Comparison of ENCODE assay signal across 2 cellular contexts in genomic region chr1:112544011-112544688, GRCh38.
TF ChIP-seq lines count a peak whose summit lies in the region.

No MANE protein-coding gene starts in this region.

TF ChIP-seq in A549, 52 proteins besides CTCF, POLR2A, EP300 and RAD21 (continued from another document):
- no peak for TF ChIP-seq HDAC2 (IDR thresholded peaks at IDR 0.05)
- TF ChIP-seq ATOH8 (CRISPR knock-in tag; IDR thresholded peaks at IDR 0.05; ENCODE audit: low read depth): no peak
- TF ChIP-seq POLR2AphosphoS2 (conservative IDR thresholded peaks at IDR 0.05; ENCODE audit: low read length): no peak
- TF ChIP-seq ZFP36 (IDR thresholded peaks at IDR 0.05; ENCODE audit: borderline replicate concordance, partially characterized antibody): no peak
- TF ChIP-seq SREBF2 (IDR thresholded peaks at IDR 0.05): no peak
- no peak for TF ChIP-seq SMC3 (IDR thresholded peaks at IDR 0.05)
- no peak for TF ChIP-seq HOXA7 (CRISPR knock-in tag; IDR thresholded peaks at IDR 0.05)
- no peak for TF ChIP-seq NFE2L2 (conservative IDR thresholded peaks at IDR 0.05; ENCODE audit: low read length)
- TF ChIP-seq RFX5 (IDR thresholded peaks at IDR 0.05): no peak
- TF ChIP-seq CEBPB (IDR thresholded peaks at IDR 0.05): peak in 1 of 2 experiments; percentile 61; a peak in 2 of 4 replicates
- no peak for TF ChIP-seq CBX2 (IDR thresholded peaks at IDR 0.05; ENCODE audit: borderline replicate concordance, low read depth)
- TF ChIP-seq FOSL2 (IDR thresholded peaks at IDR 0.05): peak; percentile 70
- peak; percentile 86 for TF ChIP-seq FOSL2 (CRISPR knock-in tag; IDR thresholded peaks at IDR 0.05)
- no peak for TF ChIP-seq HOXB5 (CRISPR knock-in tag; IDR thresholded peaks at IDR 0.05)
- TF ChIP-seq RCOR1 (IDR thresholded peaks at IDR 0.05; ENCODE audit: low read depth, low read length): no peak
- TF ChIP-seq CHD4 (IDR thresholded peaks at IDR 0.05; ENCODE audit: borderline replicate concordance): no peak
- TF ChIP-seq PHF8 (IDR thresholded peaks at IDR 0.05; ENCODE audit: borderline replicate concordance, low read depth): no peak
- no peak for TF ChIP-seq MAZ (IDR thresholded peaks at IDR 0.05; ENCODE audit: borderline replicate concordance, low read depth, low read length)
- TF ChIP-seq KDM1A (IDR thresholded peaks at IDR 0.05; ENCODE audit: low read depth): no peak
- TF ChIP-seq, protein P1, sequence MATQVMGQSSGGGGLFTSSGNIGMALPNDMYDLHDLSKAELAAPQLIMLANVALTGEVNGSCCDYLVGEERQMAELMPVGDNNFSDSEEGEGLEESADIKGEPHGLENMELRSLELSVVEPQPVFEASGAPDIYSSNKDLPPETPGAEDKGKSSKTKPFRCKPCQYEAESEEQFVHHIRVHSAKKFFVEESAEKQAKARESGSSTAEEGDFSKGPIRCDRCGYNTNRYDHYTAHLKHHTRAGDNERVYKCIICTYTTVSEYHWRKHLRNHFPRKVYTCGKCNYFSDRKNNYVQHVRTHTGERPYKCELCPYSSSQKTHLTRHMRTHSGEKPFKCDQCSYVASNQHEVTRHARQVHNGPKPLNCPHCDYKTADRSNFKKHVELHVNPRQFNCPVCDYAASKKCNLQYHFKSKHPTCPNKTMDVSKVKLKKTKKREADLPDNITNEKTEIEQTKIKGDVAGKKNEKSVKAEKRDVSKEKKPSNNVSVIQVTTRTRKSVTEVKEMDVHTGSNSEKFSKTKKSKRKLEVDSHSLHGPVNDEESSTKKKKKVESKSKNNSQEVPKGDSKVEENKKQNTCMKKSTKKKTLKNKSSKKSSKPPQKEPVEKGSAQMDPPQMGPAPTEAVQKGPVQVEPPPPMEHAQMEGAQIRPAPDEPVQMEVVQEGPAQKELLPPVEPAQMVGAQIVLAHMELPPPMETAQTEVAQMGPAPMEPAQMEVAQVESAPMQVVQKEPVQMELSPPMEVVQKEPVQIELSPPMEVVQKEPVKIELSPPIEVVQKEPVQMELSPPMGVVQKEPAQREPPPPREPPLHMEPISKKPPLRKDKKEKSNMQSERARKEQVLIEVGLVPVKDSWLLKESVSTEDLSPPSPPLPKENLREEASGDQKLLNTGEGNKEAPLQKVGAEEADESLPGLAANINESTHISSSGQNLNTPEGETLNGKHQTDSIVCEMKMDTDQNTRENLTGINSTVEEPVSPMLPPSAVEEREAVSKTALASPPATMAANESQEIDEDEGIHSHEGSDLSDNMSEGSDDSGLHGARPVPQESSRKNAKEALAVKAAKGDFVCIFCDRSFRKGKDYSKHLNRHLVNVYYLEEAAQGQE (IDR thresholded peaks at IDR 0.05): no peak
- TF ChIP-seq ZNF302 (CRISPR knock-in tag; IDR thresholded peaks at IDR 0.05): no peak
- TF ChIP-seq JUN (IDR thresholded peaks at IDR 0.05): 0 out of 5 replicates have a peak, but pooled peaks of 1 of the 2 experiments have one; percentile 22
- TF ChIP-seq FOSB (CRISPR knock-in tag; IDR thresholded peaks at IDR 0.05): no peak
- TF ChIP-seq JUNB (IDR thresholded peaks at IDR 0.05): peak; percentile 70
- TF ChIP-seq, protein P2, sequence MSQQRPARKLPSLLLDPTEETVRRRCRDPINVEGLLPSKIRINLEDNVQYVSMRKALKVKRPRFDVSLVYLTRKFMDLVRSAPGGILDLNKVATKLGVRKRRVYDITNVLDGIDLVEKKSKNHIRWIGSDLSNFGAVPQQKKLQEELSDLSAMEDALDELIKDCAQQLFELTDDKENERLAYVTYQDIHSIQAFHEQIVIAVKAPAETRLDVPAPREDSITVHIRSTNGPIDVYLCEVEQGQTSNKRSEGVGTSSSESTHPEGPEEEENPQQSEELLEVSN (IDR thresholded peaks at IDR 0.05; ENCODE audit: borderline replicate concordance, low read depth): no peak
- TF ChIP-seq BCL3 (IDR thresholded peaks at IDR 0.05): no peak
- TF ChIP-seq ELK1 (IDR thresholded peaks at IDR 0.05; ENCODE audit: low read depth, low read length): no peak

TF ChIP-seq in HepG2, 621 proteins besides CTCF, POLR2A, EP300 and RAD21:
- TF ChIP-seq ATF4 (CRISPR knock-in tag; IDR thresholded peaks at IDR 0.05): peak in 1 of 2 experiments; percentile 82; a peak in 2 of 4 replicates
- peak; percentile 42; the same call in 1 of the 2 replicates for TF ChIP-seq ZBTB33 (CRISPR knock-in tag; IDR thresholded peaks at IDR 0.05)
- TF ChIP-seq FOSL2 (CRISPR knock-in tag; IDR thresholded peaks at IDR 0.05): peak; percentile 69
- no peak for TF ChIP-seq EZH2 (conservative IDR thresholded peaks at IDR 0.05; ENCODE audit: low read depth, low read length)
- TF ChIP-seq, protein P3, sequence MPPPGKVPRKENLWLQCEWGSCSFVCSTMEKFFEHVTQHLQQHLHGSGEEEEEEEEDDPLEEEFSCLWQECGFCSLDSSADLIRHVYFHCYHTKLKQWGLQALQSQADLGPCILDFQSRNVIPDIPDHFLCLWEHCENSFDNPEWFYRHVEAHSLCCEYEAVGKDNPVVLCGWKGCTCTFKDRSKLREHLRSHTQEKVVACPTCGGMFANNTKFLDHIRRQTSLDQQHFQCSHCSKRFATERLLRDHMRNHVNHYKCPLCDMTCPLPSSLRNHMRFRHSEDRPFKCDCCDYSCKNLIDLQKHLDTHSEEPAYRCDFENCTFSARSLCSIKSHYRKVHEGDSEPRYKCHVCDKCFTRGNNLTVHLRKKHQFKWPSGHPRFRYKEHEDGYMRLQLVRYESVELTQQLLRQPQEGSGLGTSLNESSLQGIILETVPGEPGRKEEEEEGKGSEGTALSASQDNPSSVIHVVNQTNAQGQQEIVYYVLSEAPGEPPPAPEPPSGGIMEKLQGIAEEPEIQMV (CRISPR knock-in tag; IDR thresholded peaks at IDR 0.05; ENCODE audit: low read depth): no peak
- TF ChIP-seq ZSCAN31 (CRISPR knock-in tag; IDR thresholded peaks at IDR 0.05; ENCODE audit: low read depth): no peak
- peak; percentile 97 for TF ChIP-seq ZKSCAN8 (CRISPR knock-in tag; IDR thresholded peaks at IDR 0.05; ENCODE audit: borderline replicate concordance)
- TF ChIP-seq ZNF749 (CRISPR knock-in tag; IDR thresholded peaks at IDR 0.05; ENCODE audit: borderline replicate concordance): no peak
- no peak for TF ChIP-seq GABPA (IDR thresholded peaks at IDR 0.05; ENCODE audit: low read depth, low read length)
- TF ChIP-seq GABPA (CRISPR knock-in tag; IDR thresholded peaks at IDR 0.05; ENCODE audit: low read depth): peak; percentile 58; the same call in 1 of the 2 replicates
- TF ChIP-seq SMYD3 (CRISPR knock-in tag; IDR thresholded peaks at IDR 0.05): no peak
TF ChIP-seq in HepG2: peak in this region for 5.
